Comparison of ENCODE assay signal across 10 cellular contexts in genomic region chr19:821228-821975, GRCh38.
DNase-seq lines count a peak whose midpoint lies in the region; ATAC-seq and TF ChIP-seq lines count a peak whose summit lies in the region.
"Had no signal": no experiment of that assay in that cellular context is flagged by ENCODE, and none has a peak within 500 bp of the region (broad histone marks: within the 10 kb centered on the region; RNA-seq: fewer than 3 reads in every experiment).

Gene PLPPR3 (minus strand): TSS chr19:821955. CDS start chr19:821559, 396 bp downstream.

- no peak for TF ChIP-seq EP300 in Ishikawa (IDR thresholded peaks at IDR 0.05; ENCODE audit: borderline replicate concordance)

- no peak within 1 kb of the TSS for H2AFZ ChIP-seq in neuron (ENCODE audit: low read depth, low read length)

- H3K27me3 ChIP-seq in neuron (ENCODE audit: insufficient read depth, low read length) = no peaks in the 10 kb centered on the region
- H3K27me3 ChIP-seq: ovary had no signal

- TF ChIP-seq CTCF in AG09309 (IDR thresholded peaks at IDR 0.05; ENCODE audit: control insufficient read depth, insufficient read depth, low read depth, low read length, missing control alignments) (no peak), fibroblast of pulmonary artery (IDR thresholded peaks at IDR 0.05; ENCODE audit: low read length, missing control alignments) (no peak)

- H3K4me3 ChIP-seq in AG09309 (ENCODE audit: control insufficient read depth, low read depth, low read length) (peak within 1 kb of the TSS; percentile 28), fibroblast of pulmonary artery (replicated peaks; ENCODE audit: low read depth, low read length) (peak within 1 kb of the TSS; percentile 24), neuron (ENCODE audit: low read length) (peak within 1 kb of the TSS; percentile 58)
- H3K4me3 ChIP-seq: ovary had no signal

- no peak for DNase-seq in AG09309 (ENCODE audit: low read depth)
- DNase-seq in fibroblast of pulmonary artery (ENCODE audit: low read depth) = no peak
- DNase-seq in DMS53 treated with DMSO at 0.1 percent for 48 hours (lab: John Stamatoyannopoulos, UW; ENCODE audit: unreplicated experiment) = no peak
- no peak for DNase-seq in NCI-H510A treated with DMSO at 0.1 percent for 48 hours (lab: John Stamatoyannopoulos, UW)
- DNase-seq in RPMI8226 = no peak
- DNase-seq: activated T-cell treated with anti-CD3 and anti-CD28 coated beads, Interleukin-2, amount 50 U/mL, for 4 hours had no signal

- TF ChIP-seq RAD21 in Ishikawa (IDR thresholded peaks at IDR 0.05; ENCODE audit: low read depth) = no peak

- H3K4me1 ChIP-seq in neuron (ENCODE audit: insufficient read depth, low read length) = peaks cover 6% of the 10 kb centered on the region

- no peak for ATAC-seq in GM21526 (IDR thresholded peaks at IDR 0.05; ENCODE audit: low FRiP score, unreplicated experiment)
- ATAC-seq: activated T-cell treated with anti-CD3 and anti-CD28 coated beads, Interleukin-2, amount 50 U/mL, for 4 hours had no signal

- peaks cover 5% of the 10 kb centered on the region for H3K36me3 ChIP-seq in neuron (ENCODE audit: insufficient read depth, low read length)
- H3K36me3 ChIP-seq: ovary had no signal

- no peaks in the 10 kb centered on the region for H3K9me3 ChIP-seq in neuron (ENCODE audit: low read length)
- H3K9me3 ChIP-seq: ovary had no signal

TF ChIP-seq in Ishikawa, 13 proteins besides CTCF, POLR2A, EP300 and RAD21:
- no peak for TF ChIP-seq TEAD4 (IDR thresholded peaks at IDR 0.05)
- TF ChIP-seq ZBTB7A (IDR thresholded peaks at IDR 0.05; ENCODE audit: low read depth) = 0 out of 2 replicates have a peak, but pooled peaks have one; percentile 17
- no peak for TF ChIP-seq EGR1 (IDR thresholded peaks at IDR 0.05)
- TF ChIP-seq CREB1 (IDR thresholded peaks at IDR 0.05; ENCODE audit: low read depth) = no peak
- no peak for TF ChIP-seq YY1 (IDR thresholded peaks at IDR 0.05; ENCODE audit: low read depth)
- TF ChIP-seq MAX (IDR thresholded peaks at IDR 0.05) = no peak
